ENCODE assay signal across 8 cellular contexts in genomic region chr11:74493816-74494630, GRCh38. TPM values are rescaled to one million over a fixed set of nuclear protein-coding genes. Genes with fewer than 3 reads are reported as not detected.
DNase-seq lines count a peak whose midpoint lies in the region; ATAC-seq, FAIRE-seq and TF ChIP-seq lines count a peak whose summit lies in the region.

No MANE protein-coding gene starts in this region.

- peak overlapping the region; percentile 88 for H3K4me3 Mint-ChIP-seq in astrocyte (ENCODE audit: unreplicated experiment)

- H3K9me3 ChIP-seq in DND-41 (ENCODE audit: insufficient read depth, low read length, severe bottlenecking) (no peaks in the 10 kb centered on the region), KOPT-K1 (ENCODE audit: insufficient read depth, low read length, poor library complexity, severe bottlenecking) (peaks cover 16% of the 10 kb centered on the region), astrocyte (ENCODE audit: insufficient read depth, low read depth, low read length) (no peaks in the 10 kb centered on the region), liver (ENCODE audit: control insufficient read depth in 4 of 4, low read length in 3 of 4) (no peaks in the 10 kb centered on the region), tibial nerve (peaks cover 0 to 8% (median 0%) of the 10 kb centered on the region in 4 donors)

- H3K4me1 Mint-ChIP-seq in astrocyte (ENCODE audit: low read depth, unreplicated experiment) = peaks cover 6% of the 10 kb centered on the region

- H3K27ac Mint-ChIP-seq in astrocyte (ENCODE audit: unreplicated experiment) = no peak overlapping the region

- TF ChIP-seq EP300 in tibial nerve (IDR thresholded peaks at IDR 0.05) = no peak

- DNase-seq in DND-41 (no peak), astrocyte (ENCODE audit: low read depth) (no peak), tibial nerve (ENCODE audit: low spot score in 2 of 2) (peak in 1 of 2 donors; percentile 43), OCI-M2 (lab: John Stamatoyannopoulos, UW; ENCODE audit: unreplicated experiment) (no peak), COLO668 (lab: John Stamatoyannopoulos, UW; ENCODE audit: unreplicated experiment) (no peak), NCI-H1048 (lab: John Stamatoyannopoulos, UW) (no peak)

- WGBS in liver = 15% methylated on average over 12 of the region's 12 CpGs
- WGBS in tibial nerve, 2 donors = 20 to 22% methylated on average over 12 of the region's 12 CpGs

- no peaks in the 10 kb centered on the region for H3K27me3 Mint-ChIP-seq in astrocyte (ENCODE audit: low read depth, unreplicated experiment)

- H3K9me3 Mint-ChIP-seq in astrocyte (ENCODE audit: unreplicated experiment) = peaks cover 8% of the 10 kb centered on the region

- no peak for TF ChIP-seq POLR2A in tibial nerve (IDR thresholded peaks at IDR 0.05)

- ATAC-seq in DND-41 (ENCODE audit: insufficient read depth, low read depth) = no peak

- H3K4me3 ChIP-seq in DND-41 (ENCODE audit: low read depth in 1 of 2, low read length in 2 of 2) (peak overlapping the region; percentile 34 to 72), astrocyte (ENCODE audit: insufficient read depth, low read depth, low read length) (peak overlapping the region; percentile 69), liver (ENCODE audit: low read depth in 1 of 3, low read length in 3 of 3) (peak overlapping the region; percentile 81 to 88 (median 83)), tibial nerve (peak overlapping the region; percentile 60 to 83 (median 81))

- H3K9ac ChIP-seq in DND-41 (ENCODE audit: low read depth, low read length) (peak overlapping the region; percentile 97), astrocyte (ENCODE audit: low read length) (peak overlapping the region; percentile 85), liver (ENCODE audit: low read depth in 1 of 2, low read length in 2 of 2) (peak overlapping the region; percentile 68 to 72)

- TF ChIP-seq CTCF in DND-41 (IDR thresholded peaks at IDR 0.05; ENCODE audit: borderline replicate concordance, extremely low read depth, low read length, poor library complexity, severe bottlenecking) (no peak), astrocyte (IDR thresholded peaks at IDR 0.05; ENCODE audit: insufficient read depth, low read depth, low read length) (no peak), liver (IDR thresholded peaks at IDR 0.05; ENCODE audit: low read depth, low read length, missing input control) (no peak), tibial nerve (IDR thresholded peaks at IDR 0.05) (no peak)

- no peaks in the 10 kb centered on the region for H4K20me1 ChIP-seq in DND-41 (ENCODE audit: insufficient read depth, low read length)
- H4K20me1 ChIP-seq in astrocyte (ENCODE audit: insufficient read depth, low read length) = no peaks in the 10 kb centered on the region

- H3K27me3 ChIP-seq in DND-41 (ENCODE audit: insufficient read depth, low read length, poor library complexity) (no peaks in the 10 kb centered on the region), astrocyte (ENCODE audit: insufficient read depth, low read length) (no peaks in the 10 kb centered on the region), liver (ENCODE audit: control insufficient read depth in 4 of 4, insufficient read depth in 4 of 4, low read length in 3 of 4) (no peaks in the 10 kb centered on the region), tibial nerve (no peaks in the 10 kb centered on the region)

- H3K36me3 ChIP-seq in DND-41 (ENCODE audit: insufficient read depth, low read length) (no peaks in the 10 kb centered on the region; the same call in 1 of the 2 replicates), KOPT-K1 (ENCODE audit: insufficient read depth, low read length) (no peaks in the 10 kb centered on the region), astrocyte (ENCODE audit: insufficient read depth, low read length) (no peaks in the 10 kb centered on the region), liver (ENCODE audit: control insufficient read depth in 4 of 4, insufficient read depth in 3 of 4, low read depth in 1 of 4, low read length in 3 of 4) (peaks cover 0 to 3% (median 0%) of the 10 kb centered on the region in 4 donors), tibial nerve (peaks cover 0 to 10% (median 0%) of the 10 kb centered on the region in 3 donors)

- H3K27ac ChIP-seq in DND-41 (ENCODE audit: low read length) (peak overlapping the region; percentile 85), KOPT-K1 (ENCODE audit: low read depth, low read length, poor library complexity, severe bottlenecking) (peak overlapping the region; percentile 91), astrocyte (ENCODE audit: low read depth, low read length) (peak overlapping the region; percentile 79), liver (ENCODE audit: low read depth in 1 of 2, low read length in 2 of 2) (peak overlapping the region; percentile 96 to 99), tibial nerve (peak overlapping the region; percentile 91 to 99 (median 96))

- H3K79me2 ChIP-seq in DND-41 (ENCODE audit: insufficient read depth, low read length) (no peaks in the 10 kb centered on the region), astrocyte (ENCODE audit: insufficient read depth, low read length) (no peaks in the 10 kb centered on the region)

- H3K4me2 ChIP-seq in DND-41 (ENCODE audit: insufficient read depth, low read length) (peak overlapping the region; percentile 74), astrocyte (ENCODE audit: low read length) (peak overlapping the region; percentile 81)

- H3K4me1 ChIP-seq in DND-41 (ENCODE audit: insufficient read depth, low read length) = peaks cover 19% of the 10 kb centered on the region
- H3K4me1 ChIP-seq in astrocyte (ENCODE audit: insufficient read depth, low read length) = peaks cover 5% of the 10 kb centered on the region
- H3K4me1 ChIP-seq in liver (ENCODE audit: control insufficient read depth in 4 of 4, insufficient read depth in 4 of 4, low read length in 3 of 4) = peaks cover 4 to 13% (median 11%) of the 10 kb centered on the region in 4 donors
- peaks cover 0 to 18% (median 4%) of the 10 kb centered on the region in 4 donors for H3K4me1 ChIP-seq in tibial nerve

- H2AFZ ChIP-seq in DND-41 (ENCODE audit: low read depth, low read length) (peak overlapping the region; percentile 96), astrocyte (ENCODE audit: low read depth, low read length) (peak overlapping the region; percentile 95)

- no peak for FAIRE-seq in astrocyte (lab: Jason Lieb, UNC)

- H3K36me3 Mint-ChIP-seq in astrocyte (ENCODE audit: low read depth, unreplicated experiment) = peaks cover 2% of the 10 kb centered on the region

- TF ChIP-seq RAD21 in liver (IDR thresholded peaks at IDR 0.05) = no peak

TF ChIP-seq in liver, 16 proteins besides CTCF, POLR2A, EP300 and RAD21:
- TF ChIP-seq FOXA1 (IDR thresholded peaks at IDR 0.05) (peak; percentile 32), GABPA (IDR thresholded peaks at IDR 0.05 in 1 of 2, conservative IDR thresholded peaks at IDR 0.05 in 1 of 2) (no peak)

RNA-seq across cellular contexts. Expression of gene LIPT2, which starts 0.5 kb away (rescaled TPM):
- total RNA-seq in astrocyte = 2.0 and 3.5 TPM in 2 replicates
- 1 to 10 TPM; 5.0 to 6.7 TPM for total RNA-seq in liver
- 1 to 10 TPM; 2.3 to 7.9 TPM for polyA plus RNA-seq in liver
- 1 to 10 TPM in 3 of 4 donors, under 1 TPM in 1; 0.59 to 9.4 (median 6.1) TPM for total RNA-seq in tibial nerve

RNA-seq across cellular contexts. Expression of gene KCNE3, which starts 26.7 kb away (rescaled TPM):
- total RNA-seq in astrocyte (0.31 and 0.59 TPM in 2 replicates), liver (10 to 100 TPM in 1 of 2 donors, 1 to 10 TPM in 1; 5.4 to 22.9 TPM), tibial nerve (1 to 10 TPM; 5.7 to 8.5 (median 6.7) TPM)
- 1 to 10 TPM; 1.4 to 2.2 TPM for polyA plus RNA-seq in liver
